Comparison of ENCODE assay signal across 8 cellular contexts in the genomic region with DNA sequence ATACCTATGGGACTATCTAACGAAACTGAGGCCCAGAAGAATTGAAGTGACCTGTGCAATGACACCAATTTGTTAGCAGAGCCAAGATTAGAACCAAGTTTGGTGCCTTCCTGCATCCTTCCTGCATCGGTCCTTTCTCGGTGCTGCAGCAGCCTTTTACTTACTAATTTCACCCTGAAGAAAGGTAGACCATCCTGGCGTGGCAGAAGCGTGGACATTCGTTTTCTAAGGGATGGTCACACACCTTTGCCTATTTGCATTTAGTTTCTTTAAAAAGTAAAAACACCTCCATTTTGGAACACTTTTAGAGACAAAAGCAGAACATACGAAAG. TPM values are rescaled to one million over a fixed set of nuclear protein-coding genes. Genes with fewer than 3 reads are reported as not detected.
DNase-seq lines count a peak whose midpoint lies in the region; ATAC-seq and TF ChIP-seq lines count a peak whose summit lies in the region.

No MANE protein-coding gene starts in this region.

- H3K4me1 Mint-ChIP-seq in type B pancreatic cell (ENCODE audit: unreplicated experiment) = peaks cover 41% of the 10 kb centered on the region

- peak; percentile 4 for DNase-seq in ELR (ENCODE audit: low read depth)
- DNase-seq in astrocyte of the spinal cord (ENCODE audit: low read depth, low spot score) = no peak
- no peak for DNase-seq in lower leg skin (ENCODE audit: low spot score in 2 of 2)
- no peak for DNase-seq in type B pancreatic cell (ENCODE audit: extremely low spot score, unreplicated experiment)
- no peak for DNase-seq in GOT3 (lab: John Stamatoyannopoulos, UW)

- intact Hi-C loops in lower leg skin (cut with DNase I; ENCODE audit: low total_unique reads) = no loop called here

- no peaks in the 10 kb centered on the region for H3K9me3 Mint-ChIP-seq in type B pancreatic cell

- peaks cover 31% of the 10 kb centered on the region for H3K36me3 ChIP-seq in KOPT-K1 (ENCODE audit: insufficient read depth, low read length)

- WGBS in lower leg skin, 2 donors = 3 to 4% methylated on average over 7 of the region's 7 CpGs

- no peak for TF ChIP-seq POLR2A in lower leg skin (IDR thresholded peaks at IDR 0.05)

- peaks cover 31% of the 10 kb centered on the region for H3K36me3 Mint-ChIP-seq in type B pancreatic cell

- peak overlapping the region; percentile 99 for H3K4me3 Mint-ChIP-seq in type B pancreatic cell

- H3K9me3 ChIP-seq in KOPT-K1 (ENCODE audit: insufficient read depth, low read length, poor library complexity, severe bottlenecking) = no peaks in the 10 kb centered on the region

- TF ChIP-seq CTCF in astrocyte of the spinal cord (IDR thresholded peaks at IDR 0.05; ENCODE audit: low read depth, low read length) (no peak), lower leg skin (IDR thresholded peaks at IDR 0.05) (no peak), type B pancreatic cell (conservative IDR thresholded peaks at IDR 0.05) (no peak)

- peak overlapping the region; percentile 89 for H3K4me3 ChIP-seq in astrocyte of the spinal cord (ENCODE audit: low read depth, low read length)
- H3K4me3 ChIP-seq in lower leg skin (ENCODE audit: low read depth, poor library complexity, severe bottlenecking) = peak overlapping the region; percentile 41

- no peaks in the 10 kb centered on the region for H3K27me3 Mint-ChIP-seq in type B pancreatic cell

- no peak for ATAC-seq in HG02678 (IDR thresholded peaks at IDR 0.05; ENCODE audit: unreplicated experiment)
- ATAC-seq in esophagus mucosa = no peak

- peak overlapping the region; percentile 99 for H3K27ac Mint-ChIP-seq in type B pancreatic cell

- in situ Hi-C loops in astrocyte of the spinal cord (cut with HindIII; ENCODE audit: low sequenced_read_pairs) = no loop called here

- H3K27ac ChIP-seq in KOPT-K1 (ENCODE audit: low read depth, low read length, poor library complexity, severe bottlenecking) = peak overlapping the region; percentile 82

RNA-seq across cellular contexts. Expression of a gene that starts 0.7 kb away (rescaled TPM):
- total RNA-seq in lower leg skin = 10 to 100 TPM; 18.2 to 49.3 (median 24.8) TPM
- total RNA-seq in type B pancreatic cell (ENCODE audit: low replicate concordance) = 27.1 and 39.6 TPM in 2 replicates
- total RNA-seq in esophagus mucosa = 17.3 TPM

RNA-seq across cellular contexts. Expression of a gene that starts 41.3 kb away (rescaled TPM):
- total RNA-seq in lower leg skin = under 1 TPM in 1 of 4 donors, not detected in 3; 0.49 TPM
- total RNA-seq in type B pancreatic cell (ENCODE audit: low replicate concordance) = not detected in 2 replicates
- not detected for total RNA-seq in esophagus mucosa
